Comparison of ENCODE assay signal across 1 cellular context in the genomic region with DNA sequence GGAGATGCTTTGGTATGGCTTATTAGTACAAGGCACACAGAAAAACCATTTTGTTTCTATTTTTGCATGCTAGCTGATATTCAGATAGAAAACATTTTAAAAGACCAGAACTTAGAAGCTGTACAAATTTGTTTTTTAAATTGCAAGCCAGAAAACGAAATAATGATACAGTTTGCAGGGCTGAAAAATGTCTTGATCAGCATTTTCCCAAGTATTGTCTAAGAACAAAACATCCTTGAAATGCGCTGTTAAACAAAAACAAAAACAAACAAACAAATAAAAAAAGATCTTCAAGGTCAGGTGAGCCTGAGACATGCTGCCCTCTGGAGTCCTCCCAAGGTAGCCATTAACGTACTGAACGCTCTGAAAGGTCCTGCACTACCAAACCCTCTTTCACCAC.
TF ChIP-seq lines count a peak whose summit lies in the region.

No MANE protein-coding gene starts in this region.

TF ChIP-seq in H1, 55 proteins besides CTCF, POLR2A, EP300 and RAD21:
- no peak for TF ChIP-seq NANOG (IDR thresholded peaks at IDR 0.05; ENCODE audit: insufficient read depth, low read depth, low read length, poor library complexity, severe bottlenecking)
- TF ChIP-seq ZNF274 (IDR thresholded peaks at IDR 0.05; ENCODE audit: borderline replicate concordance, extremely low read depth, low read length): no peak
- no peak for TF ChIP-seq JUND (IDR thresholded peaks at IDR 0.05; ENCODE audit: low read length)
